1 cellular context compared by ENCODE assay signal in the genomic region with DNA sequence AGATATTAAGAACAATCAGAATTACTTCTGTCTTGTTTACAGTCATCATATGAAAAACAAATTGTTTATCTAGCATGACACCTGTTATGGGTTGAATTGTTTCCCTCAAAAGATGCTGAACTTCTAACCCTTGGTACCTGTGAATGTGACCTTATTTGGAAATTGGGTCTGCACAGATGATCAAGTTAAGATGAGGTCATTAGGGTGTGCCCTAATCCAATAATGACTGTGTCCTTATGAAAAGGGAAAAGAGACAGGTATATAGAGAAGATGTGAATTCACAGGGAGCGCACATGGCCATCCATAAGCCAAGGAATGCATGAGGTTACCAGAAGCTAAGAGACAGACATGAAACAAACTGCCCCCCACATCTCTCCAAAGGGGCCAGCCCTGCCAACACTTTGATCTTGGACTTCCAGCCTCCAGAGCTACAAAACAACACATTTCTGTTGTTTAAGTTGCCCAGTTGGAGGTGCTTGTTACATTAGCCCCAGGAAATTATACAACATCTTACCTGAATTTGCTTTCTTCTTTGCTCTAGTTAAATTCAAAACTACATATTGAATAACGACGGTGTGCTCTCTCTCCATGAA.
TF ChIP-seq lines count a peak whose summit lies in the region.

No MANE protein-coding gene starts in this region.

TF ChIP-seq in HCT116, 20 proteins besides CTCF, POLR2A, EP300 and RAD21 (continued from another document):
- TF ChIP-seq ZBTB33 (IDR thresholded peaks at IDR 0.05; ENCODE audit: extremely low read depth, insufficient replicate concordance, low read length), result no peak
- no peak for TF ChIP-seq POLR2AphosphoS5 (IDR thresholded peaks at IDR 0.05; ENCODE audit: low read depth, low read length)
- TF ChIP-seq JUND (IDR thresholded peaks at IDR 0.05), result no peak
- TF ChIP-seq, protein P1, sequence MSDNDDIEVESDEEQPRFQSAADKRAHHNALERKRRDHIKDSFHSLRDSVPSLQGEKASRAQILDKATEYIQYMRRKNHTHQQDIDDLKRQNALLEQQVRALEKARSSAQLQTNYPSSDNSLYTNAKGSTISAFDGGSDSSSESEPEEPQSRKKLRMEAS (IDR thresholded peaks at IDR 0.05), result no peak
- no peak for TF ChIP-seq SIN3A (IDR thresholded peaks at IDR 0.05; ENCODE audit: low read depth)
